ENCODE assay signal across 10 cellular contexts in the genomic region with DNA sequence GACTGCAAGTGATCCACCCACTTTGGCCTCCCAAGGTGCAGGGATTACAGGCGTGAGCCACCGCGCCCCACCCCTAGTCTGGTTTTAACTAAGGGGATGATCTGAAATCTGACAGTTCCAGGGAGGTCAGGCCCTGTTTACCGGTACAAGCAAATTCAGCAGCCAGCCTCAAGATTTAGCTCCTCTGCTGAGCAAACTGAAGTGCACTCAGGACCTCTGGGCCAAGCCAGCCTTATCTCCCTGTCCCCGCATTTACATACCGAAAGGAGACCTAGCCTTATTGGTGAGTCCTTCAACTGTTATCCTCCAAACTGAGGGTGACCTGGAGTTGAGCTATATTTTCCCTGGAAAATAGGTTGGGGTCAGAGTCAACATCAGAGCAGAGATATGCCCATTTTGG. TPM values are rescaled to one million over a fixed set of nuclear protein-coding genes. Genes with fewer than 3 reads are reported as not detected.
A peak's percentile ranks its signal among the peaks of the same experiment; 100 is the strongest.
DNase-seq lines count a peak whose midpoint lies in the region; TF ChIP-seq lines count a peak whose summit lies in the region.
"Had no signal": no experiment of that assay in that cellular context is flagged by ENCODE, and none has a peak within 500 bp of the region (broad histone marks: within the 10 kb centered on the region; RNA-seq: fewer than 3 reads in every experiment).

No MANE protein-coding gene starts in this region.

- intact Hi-C loops in OCI-LY7 (cut with micrococcal nuclease; ENCODE audit: unreplicated experiment) = no loop called here

- H3K9me2 ChIP-seq in OCI-LY7 (ENCODE audit: insufficient read depth, low read length) = no peaks in the 10 kb centered on the region

- H3K4me2 ChIP-seq in OCI-LY7 (ENCODE audit: low read length) = peak overlapping the region; percentile 95

- H3K27me3 ChIP-seq in endodermal cell (ENCODE audit: control insufficient read depth, insufficient read depth, low read length, poor library complexity, severe bottlenecking) = no peaks in the 10 kb centered on the region
- H3K27me3 ChIP-seq: brain microvascular endothelial cell had no signal

- BruUV-seq in OCI-LY7 (replicated peaks; lab: Mats Ljungman, UMichigan) = no TSS peak

- H2AFZ ChIP-seq in OCI-LY7 (ENCODE audit: low read length) = peak overlapping the region; percentile 98

- H3K9me3 ChIP-seq in OCI-LY7 (ENCODE audit: low read length) = no peaks in the 10 kb centered on the region
- H3K9me3 ChIP-seq in endodermal cell (ENCODE audit: control insufficient read depth, low read length) = no peaks in the 10 kb centered on the region

- WGBS in endodermal cell (ENCODE audit: insufficient coverage in 1 of 2, insufficient read length in 1 of 2), 2 experiments = 85 to 99% methylated on average over 6 of the region's 6 CpGs

- peaks cover 69% of the 10 kb centered on the region for H3K4me1 Mint-ChIP-seq in endodermal cell
- H3K4me1 Mint-ChIP-seq in osteocyte (ENCODE audit: unreplicated experiment) = peaks cover 34% of the 10 kb centered on the region

- H3K27me3 Mint-ChIP-seq in endodermal cell (ENCODE audit: insufficient read depth) (no peaks in the 10 kb centered on the region), osteocyte (ENCODE audit: unreplicated experiment) (peaks cover 33% of the 10 kb centered on the region)

- H3K27ac ChIP-seq in OCI-LY7 (ENCODE audit: low read depth, low read length, poor library complexity, severe bottlenecking) (no peak overlapping the region), endodermal cell (ENCODE audit: low read depth, low read length) (no peak overlapping the region)

- CTCF ChIA-PET in OCI-LY7 (lab: Charles Lee; ENCODE audit: unreplicated experiment) = no interaction called here

- H4K20me1 ChIP-seq in OCI-LY7 (ENCODE audit: insufficient read depth, low read length) = no peaks in the 10 kb centered on the region

- peak overlapping the region; percentile 7 for H3K9ac ChIP-seq in endodermal cell (ENCODE audit: extremely low read depth, low read length, poor library complexity, severe bottlenecking)

- DNase-seq in G401 (ENCODE audit: low spot score) (peak; percentile 24), OCI-LY7 (ENCODE audit: low spot score) (no peak), endodermal cell (peak; percentile 67), osteocyte (ENCODE audit: extremely low spot score, unreplicated experiment) (no peak), amygdala (lab: John Stamatoyannopoulos, UW) (no peak), Ammon's horn (ENCODE audit: low spot score) (no peak), GM20000 (ENCODE audit: low spot score) (no peak)
- DNase-seq: brain microvascular endothelial cell had no signal

- H3K4me1 ChIP-seq in OCI-LY7 (ENCODE audit: insufficient read depth, low read length, poor library complexity, severe bottlenecking) (peaks cover 45% of the 10 kb centered on the region), endodermal cell (ENCODE audit: control insufficient read depth, insufficient read depth, low read length) (peaks cover 30% of the 10 kb centered on the region)

- H3K36me3 Mint-ChIP-seq in endodermal cell (ENCODE audit: low read depth) (peaks cover 21% of the 10 kb centered on the region), osteocyte (ENCODE audit: unreplicated experiment) (peaks cover 7% of the 10 kb centered on the region)

- TF ChIP-seq CTCF in OCI-LY7 (conservative IDR thresholded peaks at IDR 0.05; ENCODE audit: low read length) = no peak
- TF ChIP-seq CTCF in endodermal cell (conservative IDR thresholded peaks at IDR 0.05) = no peak
- no peak for TF ChIP-seq CTCF in osteocyte (IDR thresholded peaks at IDR 0.05)
- no peak for TF ChIP-seq CTCF in GM20000 (IDR thresholded peaks at IDR 0.05; ENCODE audit: extremely low read depth, missing control alignments)

- H3K4me3 ChIP-seq in OCI-LY7 (ENCODE audit: low read depth, low read length, poor library complexity, severe bottlenecking) (no peak overlapping the region), endodermal cell (ENCODE audit: low read length) (peak overlapping the region; percentile 95)

- H3K36me3 ChIP-seq in OCI-LY7 (ENCODE audit: insufficient read depth, low read length) = peaks cover under 1% of the 10 kb centered on the region; the same call in 1 of the 2 replicates
- H3K36me3 ChIP-seq in endodermal cell (ENCODE audit: control insufficient read depth, insufficient read depth, low read length) = peaks cover 14% of the 10 kb centered on the region

- in situ Hi-C loops in G401 (cut with HindIII; ENCODE audit: low sequenced_read_pairs) = no loop called here

- no peaks in the 10 kb centered on the region for H3K79me2 ChIP-seq in OCI-LY7 (ENCODE audit: insufficient read depth, low read depth, low read length)

- H3K4me3 Mint-ChIP-seq in endodermal cell (peak overlapping the region; percentile 91), osteocyte (ENCODE audit: unreplicated experiment) (peak overlapping the region; percentile 98)

- H3K9me3 Mint-ChIP-seq in endodermal cell (no peaks in the 10 kb centered on the region), osteocyte (ENCODE audit: unreplicated experiment) (no peaks in the 10 kb centered on the region)

- POLR2A ChIA-PET in OCI-LY7 (lab: Charles Lee) = interaction anchor here (1.2 to 6.4 kb wide), 2 partner anchors 8 to 35 kb away, joined by 3 to 47 read pairs; a partner anchor contains a TSS

- H3K27ac Mint-ChIP-seq in endodermal cell (peak overlapping the region; percentile 75), osteocyte (ENCODE audit: unreplicated experiment) (no peak overlapping the region)

RNA-seq across cellular contexts. Expression of a gene that starts 0.8 kb away (rescaled TPM):
- total RNA-seq in G401 (2014; rRNA removed; shearing (Covaris generic)) = 8.1 and 8.9 TPM in 2 replicates
- 5.6 and 6.6 TPM in 2 replicates for total RNA-seq in OCI-LY7 (2014; rRNA removed; shearing (Covaris generic))
- 15.1 and 15.6 TPM in 2 replicates for total RNA-seq in OCI-LY7 (2022)
- 10 to 100 TPM; 68.3 to 77.7 TPM for total RNA-seq in endodermal cell
- 18.7 TPM for polyA plus RNA-seq in endodermal cell (2013, experiment 1 of 2)
- 15.9 TPM for polyA plus RNA-seq in endodermal cell (2013, experiment 2 of 2)
- total RNA-seq in osteocyte = 74.1 and 87.3 TPM in 2 replicates

RNA-seq across cellular contexts. Expression of a gene that starts 8.2 kb away (rescaled TPM):
- total RNA-seq in G401 (2014; rRNA removed; shearing (Covaris generic)) = 381 and 389 TPM in 2 replicates
- 88.6 and 154 TPM in 2 replicates for total RNA-seq in OCI-LY7 (2014; rRNA removed; shearing (Covaris generic))
- total RNA-seq in OCI-LY7 (2022) (115 and 117 TPM in 2 replicates), endodermal cell (100 to 1,000 TPM; 176 to 193 TPM), osteocyte (220 and 223 TPM in 2 replicates)
- 241 TPM for polyA plus RNA-seq in endodermal cell (2013, experiment 1 of 2)
- 234 TPM for polyA plus RNA-seq in endodermal cell (2013, experiment 2 of 2)

RNA-seq across cellular contexts. Expression of a gene that starts 46.9 kb away (rescaled TPM):
- not detected in 2 replicates for total RNA-seq in G401 (2014; rRNA removed; shearing (Covaris generic))
- not detected in 2 replicates for total RNA-seq in OCI-LY7 (2014; rRNA removed; shearing (Covaris generic))
- total RNA-seq in OCI-LY7 (2022) (not detected in 2 replicates), endodermal cell (not detected), osteocyte (not detected in 2 replicates)
- polyA plus RNA-seq in endodermal cell (2013, experiment 1 of 2) = not detected
- polyA plus RNA-seq in endodermal cell (2013, experiment 2 of 2) = not detected
- total RNA-seq: M059J, omental fat pad had no signal

Comparison
In these comparisons a context has a peak if more than half of its experiments do, and no peak if none do; other contexts are left out.
1. DNase-seq: peak in G401 (single experiment) and endodermal cell (single experiment); none in OCI-LY7 (single experiment), osteocyte (single experiment), amygdala (0 of 56), Ammon's horn (single experiment) and GM20000 (single experiment).